Comparison of ENCODE assay signal across 1 cellular context in the genomic region with DNA sequence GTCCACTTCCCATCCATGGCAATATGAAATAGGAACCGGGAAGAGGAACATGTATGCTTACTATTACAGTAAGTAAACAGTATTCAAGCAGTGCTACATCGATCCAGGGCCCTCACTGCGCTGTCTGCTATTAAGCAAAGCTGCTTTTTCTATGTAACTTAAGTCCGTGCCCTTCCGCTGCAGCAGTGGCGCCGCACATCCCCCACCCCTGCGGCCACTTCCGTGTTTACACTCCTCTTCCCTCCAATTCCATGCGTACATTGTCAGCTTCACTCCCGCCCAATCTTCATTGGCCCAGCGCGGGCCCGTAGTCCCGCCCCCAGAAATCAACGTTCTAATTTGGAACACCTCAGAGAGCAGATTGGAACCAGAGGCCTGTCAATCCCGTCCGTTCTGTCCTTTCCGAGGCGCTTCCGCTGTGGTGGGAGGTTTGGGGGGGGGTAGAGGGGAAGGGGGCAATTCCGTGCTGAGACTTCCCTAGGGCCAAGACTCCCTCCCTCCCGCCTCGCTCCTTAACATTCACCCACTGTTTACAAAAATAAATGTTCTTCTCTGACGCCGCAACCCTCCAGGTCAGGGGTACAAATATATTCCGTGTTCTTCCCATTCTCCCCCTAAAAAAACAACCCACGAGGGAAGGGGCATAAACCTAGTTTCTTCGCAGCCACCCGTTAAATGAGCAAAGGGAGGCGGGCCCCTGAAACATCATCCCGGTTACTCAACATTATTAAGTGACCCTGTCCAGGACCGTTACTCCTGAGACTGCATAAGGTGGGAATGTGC.
TF ChIP-seq lines count a peak whose summit lies in the region.

No MANE protein-coding gene starts in this region.

TF ChIP-seq in HEK293, 187 proteins besides CTCF, POLR2A, EP300 and RAD21 (continued from another document and continues in another):
- TF ChIP-seq ZNF660 (tag by site-specific recombination; IDR thresholded peaks at IDR 0.05): 0 out of 2 replicates have a peak, but pooled peaks have one; percentile 48
- TF ChIP-seq ZNF24 (tag by site-specific recombination; IDR thresholded peaks at IDR 0.05): no peak; the same call in 1 of the 2 replicates
- peak; percentile 53; the same call in 1 of the 2 replicates for TF ChIP-seq ZNF843 (tag by site-specific recombination; IDR thresholded peaks at IDR 0.05)
- no peak for TF ChIP-seq ZNF184 (tag by site-specific recombination; IDR thresholded peaks at IDR 0.05)
- TF ChIP-seq, protein P1, sequence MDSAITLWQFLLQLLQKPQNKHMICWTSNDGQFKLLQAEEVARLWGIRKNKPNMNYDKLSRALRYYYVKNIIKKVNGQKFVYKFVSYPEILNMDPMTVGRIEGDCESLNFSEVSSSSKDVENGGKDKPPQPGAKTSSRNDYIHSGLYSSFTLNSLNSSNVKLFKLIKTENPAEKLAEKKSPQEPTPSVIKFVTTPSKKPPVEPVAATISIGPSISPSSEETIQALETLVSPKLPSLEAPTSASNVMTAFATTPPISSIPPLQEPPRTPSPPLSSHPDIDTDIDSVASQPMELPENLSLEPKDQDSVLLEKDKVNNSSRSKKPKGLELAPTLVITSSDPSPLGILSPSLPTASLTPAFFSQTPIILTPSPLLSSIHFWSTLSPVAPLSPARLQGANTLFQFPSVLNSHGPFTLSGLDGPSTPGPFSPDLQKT (IDR thresholded peaks at IDR 0.05; ENCODE audit: borderline replicate concordance, low read depth, low read length): peak; percentile 90
- TF ChIP-seq ZNF138 (tag by site-specific recombination; IDR thresholded peaks at IDR 0.05; ENCODE audit: borderline replicate concordance): no peak
- TF ChIP-seq, protein P2, sequence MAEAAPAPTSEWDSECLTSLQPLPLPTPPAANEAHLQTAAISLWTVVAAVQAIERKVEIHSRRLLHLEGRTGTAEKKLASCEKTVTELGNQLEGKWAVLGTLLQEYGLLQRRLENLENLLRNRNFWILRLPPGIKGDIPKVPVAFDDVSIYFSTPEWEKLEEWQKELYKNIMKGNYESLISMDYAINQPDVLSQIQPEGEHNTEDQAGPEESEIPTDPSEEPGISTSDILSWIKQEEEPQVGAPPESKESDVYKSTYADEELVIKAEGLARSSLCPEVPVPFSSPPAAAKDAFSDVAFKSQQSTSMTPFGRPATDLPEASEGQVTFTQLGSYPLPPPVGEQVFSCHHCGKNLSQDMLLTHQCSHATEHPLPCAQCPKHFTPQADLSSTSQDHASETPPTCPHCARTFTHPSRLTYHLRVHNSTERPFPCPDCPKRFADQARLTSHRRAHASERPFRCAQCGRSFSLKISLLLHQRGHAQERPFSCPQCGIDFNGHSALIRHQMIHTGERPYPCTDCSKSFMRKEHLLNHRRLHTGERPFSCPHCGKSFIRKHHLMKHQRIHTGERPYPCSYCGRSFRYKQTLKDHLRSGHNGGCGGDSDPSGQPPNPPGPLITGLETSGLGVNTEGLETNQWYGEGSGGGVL (tag by site-specific recombination; IDR thresholded peaks at IDR 0.05): peak; percentile 92
- TF ChIP-seq, protein P3, sequence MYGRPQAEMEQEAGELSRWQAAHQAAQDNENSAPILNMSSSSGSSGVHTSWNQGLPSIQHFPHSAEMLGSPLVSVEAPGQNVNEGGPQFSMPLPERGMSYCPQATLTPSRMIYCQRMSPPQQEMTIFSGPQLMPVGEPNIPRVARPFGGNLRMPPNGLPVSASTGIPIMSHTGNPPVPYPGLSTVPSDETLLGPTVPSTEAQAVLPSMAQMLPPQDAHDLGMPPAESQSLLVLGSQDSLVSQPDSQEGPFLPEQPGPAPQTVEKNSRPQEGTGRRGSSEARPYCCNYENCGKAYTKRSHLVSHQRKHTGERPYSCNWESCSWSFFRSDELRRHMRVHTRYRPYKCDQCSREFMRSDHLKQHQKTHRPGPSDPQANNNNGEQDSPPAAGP (tag by site-specific recombination; IDR thresholded peaks at IDR 0.05): no peak; the same call in 1 of the 2 replicates
- no peak for TF ChIP-seq ZNF677 (tag by site-specific recombination; IDR thresholded peaks at IDR 0.05)
- TF ChIP-seq, protein P4, sequence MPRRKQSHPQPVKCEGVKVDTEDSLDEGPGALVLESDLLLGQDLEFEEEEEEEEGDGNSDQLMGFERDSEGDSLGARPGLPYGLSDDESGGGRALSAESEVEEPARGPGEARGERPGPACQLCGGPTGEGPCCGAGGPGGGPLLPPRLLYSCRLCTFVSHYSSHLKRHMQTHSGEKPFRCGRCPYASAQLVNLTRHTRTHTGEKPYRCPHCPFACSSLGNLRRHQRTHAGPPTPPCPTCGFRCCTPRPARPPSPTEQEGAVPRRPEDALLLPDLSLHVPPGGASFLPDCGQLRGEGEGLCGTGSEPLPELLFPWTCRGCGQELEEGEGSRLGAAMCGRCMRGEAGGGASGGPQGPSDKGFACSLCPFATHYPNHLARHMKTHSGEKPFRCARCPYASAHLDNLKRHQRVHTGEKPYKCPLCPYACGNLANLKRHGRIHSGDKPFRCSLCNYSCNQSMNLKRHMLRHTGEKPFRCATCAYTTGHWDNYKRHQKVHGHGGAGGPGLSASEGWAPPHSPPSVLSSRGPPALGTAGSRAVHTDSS (tag by site-specific recombination; IDR thresholded peaks at IDR 0.05): no peak
- TF ChIP-seq HOXC10 (CRISPR knock-in tag; IDR thresholded peaks at IDR 0.05): no peak
- peak; percentile 39; the same call in 1 of the 2 replicates for TF ChIP-seq WT1 (tag by site-specific recombination; IDR thresholded peaks at IDR 0.05)
- no peak for TF ChIP-seq ZNF23 (tag by site-specific recombination; IDR thresholded peaks at IDR 0.05; ENCODE audit: borderline replicate concordance)
- TF ChIP-seq, protein P5, sequence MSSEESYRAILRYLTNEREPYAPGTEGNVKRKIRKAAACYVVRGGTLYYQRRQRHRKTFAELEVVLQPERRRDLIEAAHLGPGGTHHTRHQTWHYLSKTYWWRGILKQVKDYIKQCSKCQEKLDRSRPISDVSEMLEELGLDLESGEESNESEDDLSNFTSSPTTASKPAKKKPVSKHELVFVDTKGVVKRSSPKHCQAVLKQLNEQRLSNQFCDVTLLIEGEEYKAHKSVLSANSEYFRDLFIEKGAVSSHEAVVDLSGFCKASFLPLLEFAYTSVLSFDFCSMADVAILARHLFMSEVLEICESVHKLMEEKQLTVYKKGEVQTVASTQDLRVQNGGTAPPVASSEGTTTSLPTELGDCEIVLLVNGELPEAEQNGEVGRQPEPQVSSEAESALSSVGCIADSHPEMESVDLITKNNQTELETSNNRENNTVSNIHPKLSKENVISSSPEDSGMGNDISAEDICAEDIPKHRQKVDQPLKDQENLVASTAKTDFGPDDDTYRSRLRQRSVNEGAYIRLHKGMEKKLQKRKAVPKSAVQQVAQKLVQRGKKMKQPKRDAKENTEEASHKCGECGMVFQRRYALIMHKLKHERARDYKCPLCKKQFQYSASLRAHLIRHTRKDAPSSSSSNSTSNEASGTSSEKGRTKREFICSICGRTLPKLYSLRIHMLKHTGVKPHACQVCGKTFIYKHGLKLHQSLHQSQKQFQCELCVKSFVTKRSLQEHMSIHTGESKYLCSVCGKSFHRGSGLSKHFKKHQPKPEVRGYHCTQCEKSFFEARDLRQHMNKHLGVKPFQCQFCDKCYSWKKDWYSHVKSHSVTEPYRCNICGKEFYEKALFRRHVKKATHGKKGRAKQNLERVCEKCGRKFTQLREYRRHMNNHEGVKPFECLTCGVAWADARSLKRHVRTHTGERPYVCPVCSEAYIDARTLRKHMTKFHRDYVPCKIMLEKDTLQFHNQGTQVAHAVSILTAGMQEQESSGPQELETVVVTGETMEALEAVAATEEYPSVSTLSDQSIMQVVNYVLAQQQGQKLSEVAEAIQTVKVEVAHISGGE (tag by site-specific recombination; conservative IDR thresholded peaks at IDR 0.05; ENCODE audit: low read depth): peak; percentile 93
- TF ChIP-seq, protein P6, sequence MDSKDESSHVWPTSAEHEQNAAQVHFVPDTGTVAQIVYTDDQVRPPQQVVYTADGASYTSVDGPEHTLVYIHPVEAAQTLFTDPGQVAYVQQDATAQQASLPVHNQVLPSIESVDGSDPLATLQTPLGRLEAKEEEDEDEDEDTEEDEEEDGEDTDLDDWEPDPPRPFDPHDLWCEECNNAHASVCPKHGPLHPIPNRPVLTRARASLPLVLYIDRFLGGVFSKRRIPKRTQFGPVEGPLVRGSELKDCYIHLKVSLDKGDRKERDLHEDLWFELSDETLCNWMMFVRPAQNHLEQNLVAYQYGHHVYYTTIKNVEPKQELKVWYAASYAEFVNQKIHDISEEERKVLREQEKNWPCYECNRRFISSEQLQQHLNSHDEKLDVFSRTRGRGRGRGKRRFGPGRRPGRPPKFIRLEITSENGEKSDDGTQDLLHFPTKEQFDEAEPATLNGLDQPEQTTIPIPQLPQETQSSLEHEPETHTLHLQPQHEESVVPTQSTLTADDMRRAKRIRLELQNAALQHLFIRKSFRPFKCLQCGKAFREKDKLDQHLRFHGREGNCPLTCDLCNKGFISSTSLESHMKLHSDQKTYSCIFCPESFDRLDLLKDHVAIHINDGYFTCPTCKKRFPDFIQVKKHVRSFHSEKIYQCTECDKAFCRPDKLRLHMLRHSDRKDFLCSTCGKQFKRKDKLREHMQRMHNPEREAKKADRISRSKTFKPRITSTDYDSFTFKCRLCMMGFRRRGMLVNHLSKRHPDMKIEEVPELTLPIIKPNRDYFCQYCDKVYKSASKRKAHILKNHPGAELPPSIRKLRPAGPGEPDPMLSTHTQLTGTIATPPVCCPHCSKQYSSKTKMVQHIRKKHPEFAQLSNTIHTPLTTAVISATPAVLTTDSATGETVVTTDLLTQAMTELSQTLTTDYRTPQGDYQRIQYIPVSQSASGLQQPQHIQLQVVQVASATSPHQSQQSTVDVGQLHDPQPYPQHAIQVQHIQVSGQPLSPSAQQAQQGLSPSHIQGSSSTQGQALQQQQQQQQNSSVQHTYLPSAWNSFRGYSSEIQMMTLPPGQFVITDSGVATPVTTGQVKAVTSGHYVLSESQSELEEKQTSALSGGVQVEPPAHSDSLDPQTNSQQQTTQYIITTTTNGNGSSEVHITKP (tag by site-specific recombination; IDR thresholded peaks at IDR 0.05): peak; percentile 28; the same call in 1 of the 2 replicates
- no peak for TF ChIP-seq ZNF292 (tag by site-specific recombination; IDR thresholded peaks at IDR 0.05; ENCODE audit: borderline replicate concordance, low read depth)
- TF ChIP-seq YY1 (tag by site-specific recombination; IDR thresholded peaks at IDR 0.05): no peak
- TF ChIP-seq, protein P7, sequence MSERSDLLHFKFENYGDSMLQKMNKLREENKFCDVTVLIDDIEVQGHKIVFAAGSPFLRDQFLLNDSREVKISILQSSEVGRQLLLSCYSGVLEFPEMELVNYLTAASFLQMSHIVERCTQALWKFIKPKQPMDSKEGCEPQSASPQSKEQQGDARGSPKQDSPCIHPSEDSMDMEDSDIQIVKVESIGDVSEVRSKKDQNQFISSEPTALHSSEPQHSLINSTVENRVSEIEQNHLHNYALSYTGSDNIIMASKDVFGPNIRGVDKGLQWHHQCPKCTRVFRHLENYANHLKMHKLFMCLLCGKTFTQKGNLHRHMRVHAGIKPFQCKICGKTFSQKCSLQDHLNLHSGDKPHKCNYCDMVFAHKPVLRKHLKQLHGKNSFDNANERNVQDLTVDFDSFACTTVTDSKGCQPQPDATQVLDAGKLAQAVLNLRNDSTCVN (tag by site-specific recombination; optimal IDR thresholded peaks at IDR 0.05): no peak
- TF ChIP-seq ZNF157 (tag by site-specific recombination; IDR thresholded peaks at IDR 0.05): no peak
- TF ChIP-seq ZNF416 (tag by site-specific recombination; IDR thresholded peaks at IDR 0.05): no peak
- no peak for TF ChIP-seq ZNF792 (tag by site-specific recombination; IDR thresholded peaks at IDR 0.05)
- TF ChIP-seq ZBTB17 (tag by site-specific recombination; IDR thresholded peaks at IDR 0.05): no peak; the same call in 1 of the 2 replicates
- TF ChIP-seq, protein P8, sequence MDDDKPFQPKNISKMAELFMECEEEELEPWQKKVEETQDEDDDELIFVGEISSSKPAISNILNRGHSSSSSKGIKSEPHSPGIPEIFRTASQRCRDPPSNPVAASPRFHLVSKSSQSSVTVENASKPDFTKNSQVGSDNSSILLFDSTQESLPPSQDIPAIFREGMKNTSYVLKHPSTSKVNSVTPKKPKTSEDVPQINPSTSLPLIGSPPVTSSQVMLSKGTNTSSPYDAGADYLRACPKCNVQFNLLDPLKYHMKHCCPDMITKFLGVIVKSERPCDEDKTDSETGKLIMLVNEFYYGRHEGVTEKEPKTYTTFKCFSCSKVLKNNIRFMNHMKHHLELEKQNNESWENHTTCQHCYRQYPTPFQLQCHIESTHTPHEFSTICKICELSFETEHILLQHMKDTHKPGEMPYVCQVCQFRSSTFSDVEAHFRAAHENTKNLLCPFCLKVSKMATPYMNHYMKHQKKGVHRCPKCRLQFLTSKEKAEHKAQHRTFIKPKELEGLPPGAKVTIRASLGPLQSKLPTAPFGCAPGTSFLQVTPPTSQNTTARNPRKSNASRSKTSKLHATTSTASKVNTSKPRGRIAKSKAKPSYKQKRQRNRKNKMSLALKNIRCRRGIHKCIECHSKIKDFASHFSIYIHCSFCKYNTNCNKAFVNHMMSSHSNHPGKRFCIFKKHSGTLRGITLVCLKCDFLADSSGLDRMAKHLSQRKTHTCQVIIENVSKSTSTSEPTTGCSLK (tag by site-specific recombination; IDR thresholded peaks at IDR 0.05): no peak
- TF ChIP-seq, protein P9, sequence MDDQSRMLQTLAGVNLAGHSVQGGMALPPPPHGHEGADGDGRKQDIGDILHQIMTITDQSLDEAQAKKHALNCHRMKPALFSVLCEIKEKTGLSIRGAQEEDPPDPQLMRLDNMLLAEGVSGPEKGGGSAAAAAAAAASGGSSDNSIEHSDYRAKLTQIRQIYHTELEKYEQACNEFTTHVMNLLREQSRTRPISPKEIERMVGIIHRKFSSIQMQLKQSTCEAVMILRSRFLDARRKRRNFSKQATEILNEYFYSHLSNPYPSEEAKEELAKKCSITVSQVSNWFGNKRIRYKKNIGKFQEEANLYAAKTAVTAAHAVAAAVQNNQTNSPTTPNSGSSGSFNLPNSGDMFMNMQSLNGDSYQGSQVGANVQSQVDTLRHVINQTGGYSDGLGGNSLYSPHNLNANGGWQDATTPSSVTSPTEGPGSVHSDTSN (CRISPR knock-in tag; IDR thresholded peaks at IDR 0.05): no peak
- no peak for TF ChIP-seq ZNF19 (tag by site-specific recombination; IDR thresholded peaks at IDR 0.05; ENCODE audit: low read depth)
- TF ChIP-seq ZFHX2 (tag by site-specific recombination; conservative IDR thresholded peaks at IDR 0.05): no peak
- TF ChIP-seq ZNF391 (tag by site-specific recombination; IDR thresholded peaks at IDR 0.05; ENCODE audit: borderline replicate concordance, low read depth): no peak
- no peak for TF ChIP-seq ZNF302 (tag by site-specific recombination; IDR thresholded peaks at IDR 0.05; ENCODE audit: low read depth)
- peak; percentile 85 for TF ChIP-seq FEZF1 (tag by site-specific recombination; IDR thresholded peaks at IDR 0.05)
- peak; percentile 47; the same call in 1 of the 2 replicates for TF ChIP-seq ZBTB48 (tag by site-specific recombination; IDR thresholded peaks at IDR 0.05)
- TF ChIP-seq ZNF558 (tag by site-specific recombination; IDR thresholded peaks at IDR 0.05): 0 out of 2 replicates have a peak, but pooled peaks have one; percentile 15
- no peak for TF ChIP-seq ZNF670 (tag by site-specific recombination; IDR thresholded peaks at IDR 0.05; ENCODE audit: low read depth)
- no peak for TF ChIP-seq ZNF114 (tag by site-specific recombination; IDR thresholded peaks at IDR 0.05)
- TF ChIP-seq ZNF404 (tag by site-specific recombination; IDR thresholded peaks at IDR 0.05): no peak
- no peak for TF ChIP-seq ZNF239 (tag by site-specific recombination; IDR thresholded peaks at IDR 0.05)
